2 cellular contexts compared by ENCODE assay signal in genomic region chr10:69662173-69662685, GRCh38.
A peak's percentile ranks its signal among the peaks of the same experiment; 100 is the strongest.
TF ChIP-seq lines count a peak whose summit lies in the region.

No MANE protein-coding gene starts in this region.

TF ChIP-seq in HEK293, 187 proteins besides CTCF, POLR2A, EP300 and RAD21 (continued from another document and continues in another):
- no peak for TF ChIP-seq ZSCAN23 (tag by site-specific recombination; IDR thresholded peaks at IDR 0.05)
- TF ChIP-seq ZNF600 (tag by site-specific recombination; IDR thresholded peaks at IDR 0.05): peak; percentile 64; the same call in 1 of the 2 replicates
- TF ChIP-seq YY2 (tag by site-specific recombination; IDR thresholded peaks at IDR 0.05): no peak
- no peak for TF ChIP-seq AEBP2 (tag by site-specific recombination; IDR thresholded peaks at IDR 0.05; ENCODE audit: borderline replicate concordance)
- TF ChIP-seq ZNF335 (tag by site-specific recombination; conservative IDR thresholded peaks at IDR 0.05): peak; percentile 16; the same call in 1 of the 2 replicates
- 0 out of 2 replicates have a peak, but pooled peaks have one; percentile 29 for TF ChIP-seq GLIS1 (tag by site-specific recombination; IDR thresholded peaks at IDR 0.05)
- TF ChIP-seq KLF8 (tag by site-specific recombination; IDR thresholded peaks at IDR 0.05): no peak
- peak; percentile 82 for TF ChIP-seq ZIC2 (tag by site-specific recombination; IDR thresholded peaks at IDR 0.05)
- TF ChIP-seq KLF17 (tag by site-specific recombination; IDR thresholded peaks at IDR 0.05): no peak
- TF ChIP-seq PRDM10 (tag by site-specific recombination; IDR thresholded peaks at IDR 0.05): peak; percentile 40; the same call in 1 of the 2 replicates
- no peak for TF ChIP-seq ZNF391 (tag by site-specific recombination; IDR thresholded peaks at IDR 0.05; ENCODE audit: borderline replicate concordance, low read depth)
- TF ChIP-seq OSR2 (tag by site-specific recombination; IDR thresholded peaks at IDR 0.05): peak; percentile 6; the same call in 1 of the 2 replicates
- no peak for TF ChIP-seq ZNF18 (tag by site-specific recombination; IDR thresholded peaks at IDR 0.05)
- peak; percentile 32; the same call in 1 of the 2 replicates for TF ChIP-seq FEZF1 (tag by site-specific recombination; IDR thresholded peaks at IDR 0.05)
- no peak for TF ChIP-seq GFI1B (tag by site-specific recombination; IDR thresholded peaks at IDR 0.05)
- TF ChIP-seq ZNF148 (tag by site-specific recombination; IDR thresholded peaks at IDR 0.05; ENCODE audit: borderline replicate concordance): no peak
- no peak for TF ChIP-seq ZNF514 (tag by site-specific recombination; IDR thresholded peaks at IDR 0.05)
- no peak for TF ChIP-seq ZSCAN30 (tag by site-specific recombination; IDR thresholded peaks at IDR 0.05)
- TF ChIP-seq ZNF707 (tag by site-specific recombination; IDR thresholded peaks at IDR 0.05): no peak

TF ChIP-seq in WTC11, 78 proteins besides CTCF, POLR2A, EP300 and RAD21 (continued from another document):
- TF ChIP-seq ZNF532 (CRISPR knock-in tag; IDR thresholded peaks at IDR 0.05; ENCODE audit: borderline replicate concordance) (no peak), ZMAT4 (CRISPR knock-in tag; IDR thresholded peaks at IDR 0.05) (no peak), ZSCAN18 (CRISPR knock-in tag; IDR thresholded peaks at IDR 0.05) (no peak), NFYB (CRISPR knock-in tag; conservative IDR thresholded peaks at IDR 0.05; ENCODE audit: low read depth) (no peak), GTF2I (CRISPR knock-in tag; conservative IDR thresholded peaks at IDR 0.05) (no peak)
TF ChIP-seq in WTC11: peak in this region for 0.
